In genomic region chr12:54437243-54437642, GRCh38 we compare ENCODE assay signal across 29 cellular contexts. TPM values are rescaled to one million over a fixed set of nuclear protein-coding genes. Genes with fewer than 3 reads are reported as not detected.
DNase-seq lines count a peak whose midpoint lies in the region; ATAC-seq and TF ChIP-seq lines count a peak whose summit lies in the region.
"Had no signal": no experiment of that assay in that cellular context is flagged by ENCODE, and none has a peak within 500 bp of the region (broad histone marks: within the 10 kb centered on the region; RNA-seq: fewer than 3 reads in every experiment).

No MANE protein-coding gene starts in this region.

- H3K9me3 Mint-ChIP-seq in activated T-helper 17 cell treated with anti-CD3 and anti-CD28 coated beads, Interleukin-2, amount 50 U/mL, for 72 hours, result no peaks in the 10 kb centered on the region
- H3K9me3 Mint-ChIP-seq in naive thymus-derived CD8-positive, alpha-beta T cell, result no peaks in the 10 kb centered on the region
- H3K9me3 Mint-ChIP-seq: IgD-negative memory B cell, nephron progenitor cell had no signal

- no peaks in the 10 kb centered on the region for H3K36me3 Mint-ChIP-seq in activated T-helper 17 cell treated with anti-CD3 and anti-CD28 coated beads, Interleukin-2, amount 50 U/mL, for 72 hours (ENCODE audit: low read depth)
- no peaks in the 10 kb centered on the region for H3K36me3 Mint-ChIP-seq in naive thymus-derived CD8-positive, alpha-beta T cell
- H3K36me3 Mint-ChIP-seq: IgD-negative memory B cell had no signal

- H3K27me3 ChIP-seq in left lung, result peaks cover 0 to 16% of the 10 kb centered on the region in 2 donors
- H3K27me3 ChIP-seq: esophagus muscularis mucosa, hepatocyte, ovary, tibial nerve had no signal

- H3K36me3 ChIP-seq in left lung, result no peaks in the 10 kb centered on the region
- H3K36me3 ChIP-seq: brain microvascular endothelial cell, esophagus muscularis mucosa, ovary, spleen, tibial nerve had no signal

- no peak overlapping the region for H3K27ac ChIP-seq in left lung
- H3K27ac ChIP-seq: brain microvascular endothelial cell, hepatocyte, ovary, spleen, tibial nerve had no signal

- intact Hi-C loops in left lung (cut with DNase I), result no loop called here

- H3K27me3 Mint-ChIP-seq in activated T-helper 17 cell treated with anti-CD3 and anti-CD28 coated beads, Interleukin-2, amount 50 U/mL, for 72 hours, result no peaks in the 10 kb centered on the region
- no peaks in the 10 kb centered on the region for H3K27me3 Mint-ChIP-seq in naive thymus-derived CD8-positive, alpha-beta T cell

- peak; percentile 50 for DNase-seq in GM12865 (ENCODE audit: low read depth)
- DNase-seq in naive thymus-derived CD8-positive, alpha-beta T cell, result no peak
- DNase-seq in cerebellum (ENCODE audit: low spot score), result no peak
- DNase-seq in left lung, result no peak
- DNase-seq: activated CD4-positive, alpha-beta T cell treated with anti-CD3 and anti-CD28 coated beads, Interleukin-2, amount 50 U/mL, for 1 hour; activated CD8-positive, alpha-beta memory T cell treated with anti-CD3 and anti-CD28 coated beads, Interleukin-2, amount 50 U/mL, for 4 hours; activated gamma-delta T cell treated with Interleukin-2 at 50 U/mL for 16 hours; brain microvascular endothelial cell; effector memory CD4-positive, alpha-beta T cell; left ventricle myocardium superior; midbrain; NCI-H1417; NCI-H2081 treated with DMSO at 0.1 percent for 48 hours; NCI-H345; NCI-H774; nephron progenitor cell; ovary; retina; spleen; stimulated activated CD4-positive, alpha-beta T cell treated with anti-CD3 and anti-CD28 coated beads, Interleukin-2, amount 100 ng/mL, for 48 hours had no signal

- H3K4me3 Mint-ChIP-seq in activated T-helper 17 cell treated with anti-CD3 and anti-CD28 coated beads, Interleukin-2, amount 50 U/mL, for 72 hours, result peak overlapping the region; percentile 37
- no peak overlapping the region for H3K4me3 Mint-ChIP-seq in naive thymus-derived CD8-positive, alpha-beta T cell
- H3K4me3 Mint-ChIP-seq: IgD-negative memory B cell, nephron progenitor cell had no signal

- peak overlapping the region; percentile 81 for H3K27ac Mint-ChIP-seq in activated T-helper 17 cell treated with anti-CD3 and anti-CD28 coated beads, Interleukin-2, amount 50 U/mL, for 72 hours
- H3K27ac Mint-ChIP-seq in naive thymus-derived CD8-positive, alpha-beta T cell, result peak overlapping the region in 6 of 10 donors; percentile 28 to 91 (median 44)
- H3K27ac Mint-ChIP-seq: IgD-negative memory B cell, nephron progenitor cell had no signal

- no peaks in the 10 kb centered on the region for H3K9me3 ChIP-seq in left lung
- H3K9me3 ChIP-seq: esophagus muscularis mucosa, ovary, spleen, tibial nerve had no signal

- H3K4me1 Mint-ChIP-seq in activated T-helper 17 cell treated with anti-CD3 and anti-CD28 coated beads, Interleukin-2, amount 50 U/mL, for 72 hours, result peaks cover 16% of the 10 kb centered on the region
- H3K4me1 Mint-ChIP-seq in naive thymus-derived CD8-positive, alpha-beta T cell, result peaks cover 7 to 22% (median 13%) of the 10 kb centered on the region in 4 donors

- POLR2A ChIA-PET in naive thymus-derived CD8-positive, alpha-beta T cell (lab: Charles Lee), result interaction anchor here (1.2 to 5.7 kb wide), 5 partner anchors 13 to 38 kb away, joined by 3 to 61 read pairs (median 9); partner anchors contain the start of gene ITGA5

- peaks cover 6 to 29% of the 10 kb centered on the region in 2 donors for H3K4me1 ChIP-seq in left lung

- no peak for TF ChIP-seq CTCF in GM12865 (IDR thresholded peaks at IDR 0.05; ENCODE audit: insufficient read depth, low read depth, low read length, missing control alignments)
- no peak for TF ChIP-seq CTCF in left lung (IDR thresholded peaks at IDR 0.05)

- ATAC-seq in GM18907 (IDR thresholded peaks at IDR 0.05; ENCODE audit: unreplicated experiment) (peak; percentile 65), left lung (no peak), GM19455 (IDR thresholded peaks at IDR 0.05; ENCODE audit: unreplicated experiment) (no peak)
- ATAC-seq in activated T-helper 17 cell treated with anti-CD3 and anti-CD28 coated beads, Interleukin-2, amount 50 U/mL, for 72 hours (replicated peaks), result peak; percentile 65
- ATAC-seq in naive thymus-derived CD8-positive, alpha-beta T cell, result no peak
- ATAC-seq: left ventricle myocardium superior had no signal

- H3K4me3 ChIP-seq in GM12865 (ENCODE audit: low read depth, low read length) (no peak overlapping the region), left lung (no peak overlapping the region)
- H3K4me3 ChIP-seq: esophagus muscularis mucosa, hepatocyte, ovary, spleen, tibial nerve had no signal

RNA-seq across cellular contexts. Expression of gene ITGA5, which starts 18.2 kb away (rescaled TPM):
- total RNA-seq in activated T-helper 17 cell treated with anti-CD3 and anti-CD28 coated beads, Interleukin-2, amount 50 U/mL, for 72 hours, result 100 to 1,000 TPM in 1 of 2 donors, 10 to 100 TPM in 1; 29.9 to 211 TPM
- total RNA-seq in naive thymus-derived CD8-positive, alpha-beta T cell, result 100 to 1,000 TPM; 126 to 127 TPM
- polyA plus RNA-seq in naive thymus-derived CD8-positive, alpha-beta T cell, result 10 to 100 TPM; 13.4 to 44.5 (median 19.7) TPM
- total RNA-seq in cerebellum, result 9.9 TPM
- 100 to 1,000 TPM in 1 of 2 donors, 10 to 100 TPM in 1; 76.4 to 142 TPM for total RNA-seq in left lung

RNA-seq across cellular contexts. Expression of gene GTSF1, which starts 36.2 kb away (rescaled TPM):
- total RNA-seq in activated T-helper 17 cell treated with anti-CD3 and anti-CD28 coated beads, Interleukin-2, amount 50 U/mL, for 72 hours, result 10 to 100 TPM; 16.4 to 21.2 TPM
- 1 to 10 TPM; 3.6 to 3.8 TPM for total RNA-seq in naive thymus-derived CD8-positive, alpha-beta T cell
- 10 to 100 TPM; 13.7 to 16.7 (median 15.3) TPM for polyA plus RNA-seq in naive thymus-derived CD8-positive, alpha-beta T cell
- total RNA-seq in cerebellum (not detected), left lung (1 to 10 TPM in 1 of 2 donors, under 1 TPM in 1; 0.47 to 1.4 TPM)
- total RNA-seq: esophagus muscularis mucosa, frontal cortex, H4, hepatocyte, left ventricle myocardium superior had no signal
- polyA plus RNA-seq: hepatocyte had no signal

RNA-seq across cellular contexts. Expression of gene ZNF385A, which starts 52.7 kb away (rescaled TPM):
- total RNA-seq in activated T-helper 17 cell treated with anti-CD3 and anti-CD28 coated beads, Interleukin-2, amount 50 U/mL, for 72 hours, result 1 to 10 TPM in 1 of 2 donors, under 1 TPM in 1; 0.48 to 2.6 TPM
- 1 to 10 TPM; 1.7 to 3.2 TPM for total RNA-seq in naive thymus-derived CD8-positive, alpha-beta T cell
- polyA plus RNA-seq in naive thymus-derived CD8-positive, alpha-beta T cell, result under 1 TPM in 1 of 3 donors, not detected in 2; 0.42 TPM
- 1.7 TPM for total RNA-seq in cerebellum
- total RNA-seq in left lung, result 10 to 100 TPM; 18.1 to 19.0 TPM

Comparison
In these comparisons a context has a peak if more than half of its experiments do, and no peak if none do; other contexts are left out.
1. ATAC-seq: peak in GM18907 (single experiment) and activated T-helper 17 cell treated with anti-CD3 and anti-CD28 coated beads, Interleukin-2, amount 50 U/mL, for 72 hours (single experiment); none in naive thymus-derived CD8-positive, alpha-beta T cell (0 of 2), left lung (single experiment) and GM19455 (single experiment).